Comparison of ENCODE assay signal across 15 cellular contexts in the genomic region with DNA sequence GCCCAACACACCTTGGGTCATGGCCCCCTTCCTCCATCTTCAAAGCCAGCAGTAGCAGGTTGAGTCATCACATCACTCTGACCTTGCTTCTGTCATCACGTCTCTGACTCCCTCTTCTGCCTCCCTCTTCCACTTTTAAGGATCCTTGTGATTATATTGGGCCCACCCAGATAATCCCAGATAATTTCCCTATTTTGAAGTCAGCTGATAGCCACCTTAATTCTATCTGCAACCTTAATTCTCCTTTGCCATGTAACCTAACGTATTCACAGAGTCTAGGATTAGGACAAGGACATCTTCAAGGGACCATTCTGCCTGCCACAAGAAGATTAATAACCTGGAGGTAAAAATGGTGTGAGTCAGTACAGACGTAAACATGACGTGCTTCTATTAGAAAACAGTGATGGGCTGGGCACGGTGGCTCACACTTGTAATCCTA.
DNase-seq lines count a peak whose midpoint lies in the region; ATAC-seq lines count a peak whose summit lies in the region.
"Had no signal": no experiment of that assay in that cellular context is flagged by ENCODE, and none has a peak within 500 bp of the region (broad histone marks: within the 10 kb centered on the region; RNA-seq: fewer than 3 reads in every experiment).

No MANE protein-coding gene starts in this region.

- ATAC-seq in HG02840 (IDR thresholded peaks at IDR 0.05; ENCODE audit: low FRiP score, unreplicated experiment), result no peak
- ATAC-seq: activated T-cell treated with anti-CD3 and anti-CD28 coated beads, Interleukin-2, amount 50 U/mL, for 4 hours; GM12878 had no signal

- DNase-seq in ELR (ENCODE audit: low read depth) (peak; percentile 66), SHP77 treated with DMSO at 0.1 percent for 48 hours (lab: John Stamatoyannopoulos, UW) (peak; percentile 63), iris pigment epithelial cell (ENCODE audit: low read depth) (peak; percentile 42), DMS79 (lab: John Stamatoyannopoulos, UW) (no peak), MV-4-11 (lab: John Stamatoyannopoulos, UW) (no peak)
- DNase-seq: activated CD4-positive, alpha-beta memory T cell treated with anti-CD3 and anti-CD28 coated beads for 36 hours; activated naive CD8-positive, alpha-beta T cell treated with anti-CD3 and anti-CD28 coated beads, Interleukin-2, amount 10 ng/mL, durations not matched to agents 7 days and 5 days; activated T-cell treated with anti-CD3 and anti-CD28 coated beads, Interleukin-2, amount 50 U/mL, for 4 hours; GDM1; NCI-H146; stimulated activated CD4-positive, alpha-beta T cell treated with anti-CD3 and anti-CD28 coated beads, Interleukin-4, amount 100 ng/mL, for 4 hours; stimulated activated CD8-positive, alpha-beta memory T cell treated with anti-CD3 and anti-CD28 coated beads, Interleukin-4, amount 100 ng/mL, for 48 hours; WERI-Rb-1 had no signal

Comparison
In these comparisons a context has a peak if more than half of its experiments do, and no peak if none do; other contexts are left out.
1. DNase-seq: peak in ELR (single experiment), SHP77 treated with DMSO at 0.1 percent for 48 hours (single experiment) and iris pigment epithelial cell (single experiment); none in DMS79 (single experiment) and MV-4-11 (single experiment).